ENCODE assay signal across 7 cellular contexts in genomic region chr20:5120189-5120484, GRCh38. TPM values are rescaled to one million over a fixed set of nuclear protein-coding genes. Genes with fewer than 3 reads are reported as not detected.
DNase-seq lines count a peak whose midpoint lies in the region; ATAC-seq and TF ChIP-seq lines count a peak whose summit lies in the region.

No MANE protein-coding gene starts in this region.

- H3K4me1 Mint-ChIP-seq in activated CD8-positive, alpha-beta T cell treated with anti-CD3 and anti-CD28 coated beads, Interleukin-2, amount 10 ng/mL, durations not matched to agents 7 days and 5 days (ENCODE audit: low read depth): peaks cover 68% of the 10 kb centered on the region
- peaks cover 5 to 23% of the 10 kb centered on the region in 2 donors for H3K4me1 Mint-ChIP-seq in stimulated activated naive B cell treated with anti-CD40 and anti-IgM and Interleukin-4, amounts not matched to agents 10 μg/mL and 1 μg/mL and 100 μg/mL, for 72 hours

- no peaks in the 10 kb centered on the region for H3K27me3 Mint-ChIP-seq in activated CD8-positive, alpha-beta T cell treated with anti-CD3 and anti-CD28 coated beads, Interleukin-2, amount 10 ng/mL, durations not matched to agents 7 days and 5 days (ENCODE audit: low read depth)
- no peaks in the 10 kb centered on the region for H3K27me3 Mint-ChIP-seq in stimulated activated naive B cell treated with anti-CD40 and anti-IgM and Interleukin-4, amounts not matched to agents 10 μg/mL and 1 μg/mL and 100 μg/mL, for 72 hours

- DNase-seq in activated CD8-positive, alpha-beta T cell treated with anti-CD3 and anti-CD28 coated beads, Interleukin-2, amount 10 ng/mL, durations not matched to agents 7 days and 5 days: no peak
- no peak for DNase-seq in stimulated activated naive B cell treated with anti-CD40 and anti-IgM and Interleukin-4, amounts not matched to agents 10 μg/mL and 1 μg/mL and 100 μg/mL, for 72 hours
- no peak for DNase-seq in activated CD4-positive, CD25-positive, alpha-beta regulatory T cell (lab: John Stamatoyannopoulos, UW)
- no peak for DNase-seq in cerebellum (ENCODE audit: low spot score)

- peak overlapping the region; percentile 91 for H3K4me3 Mint-ChIP-seq in activated CD8-positive, alpha-beta T cell treated with anti-CD3 and anti-CD28 coated beads, Interleukin-2, amount 10 ng/mL, durations not matched to agents 7 days and 5 days
- H3K4me3 Mint-ChIP-seq in stimulated activated naive B cell treated with anti-CD40 and anti-IgM and Interleukin-4, amounts not matched to agents 10 μg/mL and 1 μg/mL and 100 μg/mL, for 72 hours: peak overlapping the region; percentile 97

- POLR2A ChIA-PET in HEK293 (lab: Yijun Ruan, JAX): interaction anchor here (0.6 to 2.7 kb wide), 11 partner anchors 9 to 450 kb away, joined by 3 to 11 read pairs (median 5); no protein-coding TSS in a partner anchor
- POLR2A ChIA-PET in activated CD8-positive, alpha-beta T cell treated with anti-CD3 and anti-CD28 coated beads, Interleukin-2, amount 10 ng/mL, durations not matched to agents 7 days and 5 days (lab: Charles Lee): interaction anchor here (0.7 to 2.2 kb wide), 15 partner anchors 11 to 309 kb away, joined by 3 to 11 read pairs (median 4); no protein-coding TSS in a partner anchor

- H3K27ac Mint-ChIP-seq in activated CD8-positive, alpha-beta T cell treated with anti-CD3 and anti-CD28 coated beads, Interleukin-2, amount 10 ng/mL, durations not matched to agents 7 days and 5 days: peak overlapping the region; percentile 97
- H3K27ac Mint-ChIP-seq in stimulated activated naive B cell treated with anti-CD40 and anti-IgM and Interleukin-4, amounts not matched to agents 10 μg/mL and 1 μg/mL and 100 μg/mL, for 72 hours: peak overlapping the region; percentile 97

- H3K27ac ChIP-seq in HEK293 (ENCODE audit: extremely low read depth, low read depth, low read length): peak overlapping the region; percentile 97

- peak overlapping the region; percentile 86 for H3K9ac ChIP-seq in iPS-15b (ENCODE audit: low read depth, low read length)

- peaks cover 31 to 38% of the 10 kb centered on the region in 2 experiments for H3K36me3 ChIP-seq in HEK293 (ENCODE audit: control insufficient read depth in 2 of 2, insufficient read depth in 1 of 2, low read length in 2 of 2)
- peaks cover 23% of the 10 kb centered on the region for H3K36me3 ChIP-seq in iPS-15b (ENCODE audit: control insufficient read depth, insufficient read depth, low read length)

- H3K4me3 ChIP-seq in HEK293 (ENCODE audit: low read depth, low read length) (peak overlapping the region; percentile 51), iPS-15b (ENCODE audit: low read depth, low read length) (peak overlapping the region; percentile 75)

- peaks cover 9% of the 10 kb centered on the region; the same call in 1 of the 2 replicates for H3K4me1 ChIP-seq in HEK293 (ENCODE audit: control insufficient read depth, insufficient read depth, low read length)
- H3K4me1 ChIP-seq in iPS-15b (ENCODE audit: control insufficient read depth, insufficient read depth, low read length): no peaks in the 10 kb centered on the region

- TF ChIP-seq CTCF in HEK293 (tag by site-specific recombination; IDR thresholded peaks at IDR 0.05): no peak

- H3K9me3 ChIP-seq in HEK293 (ENCODE audit: control insufficient read depth, insufficient read depth, low read depth, low read length) (no peaks in the 10 kb centered on the region), iPS-15b (ENCODE audit: control insufficient read depth, insufficient read depth, low read length) (no peaks in the 10 kb centered on the region)

- H3K36me3 Mint-ChIP-seq in activated CD8-positive, alpha-beta T cell treated with anti-CD3 and anti-CD28 coated beads, Interleukin-2, amount 10 ng/mL, durations not matched to agents 7 days and 5 days (ENCODE audit: low read depth): peaks cover 50% of the 10 kb centered on the region
- H3K36me3 Mint-ChIP-seq in stimulated activated naive B cell treated with anti-CD40 and anti-IgM and Interleukin-4, amounts not matched to agents 10 μg/mL and 1 μg/mL and 100 μg/mL, for 72 hours: peaks cover 9 to 25% of the 10 kb centered on the region in 2 donors

- no peaks in the 10 kb centered on the region for H3K27me3 ChIP-seq in iPS-15b (ENCODE audit: control insufficient read depth, insufficient read depth, low read length)

- H3K9me3 Mint-ChIP-seq in activated CD8-positive, alpha-beta T cell treated with anti-CD3 and anti-CD28 coated beads, Interleukin-2, amount 10 ng/mL, durations not matched to agents 7 days and 5 days (ENCODE audit: insufficient read depth): no peaks in the 10 kb centered on the region
- H3K9me3 Mint-ChIP-seq in stimulated activated naive B cell treated with anti-CD40 and anti-IgM and Interleukin-4, amounts not matched to agents 10 μg/mL and 1 μg/mL and 100 μg/mL, for 72 hours: no peaks in the 10 kb centered on the region

- ATAC-seq in activated CD8-positive, alpha-beta T cell treated with anti-CD3 and anti-CD28 coated beads, Interleukin-2, amount 10 ng/mL, durations not matched to agents 7 days and 5 days: no peak
- no peak for ATAC-seq in stimulated activated naive B cell treated with anti-CD40 and anti-IgM and Interleukin-4, amounts not matched to agents 10 μg/mL and 1 μg/mL and 100 μg/mL, for 72 hours (replicated peaks)
- ATAC-seq in HG03520 (IDR thresholded peaks at IDR 0.05; ENCODE audit: unreplicated experiment): no peak

- CTCF ChIA-PET in HEK293 (lab: Yijun Ruan, JAX): interaction anchor here (0.7 to 2.7 kb wide), 7 partner anchors 9 to 394 kb away, joined by 3 to 17 read pairs (median 4); no protein-coding TSS in a partner anchor
- CTCF ChIA-PET in activated CD8-positive, alpha-beta T cell treated with anti-CD3 and anti-CD28 coated beads, Interleukin-2, amount 10 ng/mL, durations not matched to agents 7 days and 5 days (lab: Charles Lee): interaction anchor here (1.2 to 2.0 kb wide), 3 partner anchors 19 to 164 kb away, joined by 4 to 29 read pairs (median 7); no protein-coding TSS in a partner anchor

TF ChIP-seq in HEK293, 187 proteins besides CTCF, POLR2A, EP300 and RAD21:
- TF ChIP-seq EGR2 (tag by site-specific recombination; IDR thresholded peaks at IDR 0.05; ENCODE audit: low read depth): peak; percentile 1; the same call in 1 of the 2 replicates
- 0 out of 2 replicates have a peak, but pooled peaks have one; percentile 7 for TF ChIP-seq ZBTB17 (tag by site-specific recombination; IDR thresholded peaks at IDR 0.05)
- no peak for TF ChIP-seq KLF8 (tag by site-specific recombination; IDR thresholded peaks at IDR 0.05)
- peak; percentile 92 for TF ChIP-seq PRDM1 (tag by site-specific recombination; IDR thresholded peaks at IDR 0.05)
- 0 out of 2 replicates have a peak, but pooled peaks have one; percentile 13 for TF ChIP-seq ZNF558 (tag by site-specific recombination; IDR thresholded peaks at IDR 0.05)
- TF ChIP-seq ZFHX2 (tag by site-specific recombination; conservative IDR thresholded peaks at IDR 0.05): 0 out of 2 replicates have a peak, but pooled peaks have one; percentile 48

RNA-seq across cellular contexts. Expression of gene PCNA, which starts 0.4 kb away (rescaled TPM):
- total RNA-seq in activated CD8-positive, alpha-beta T cell treated with anti-CD3 and anti-CD28 coated beads, Interleukin-2, amount 10 ng/mL, durations not matched to agents 7 days and 5 days: 100 to 1,000 TPM; 607 to 613 TPM
- total RNA-seq in cerebellum: 52.4 TPM

RNA-seq across cellular contexts. Expression of gene CDS2, which starts 6.7 kb away (rescaled TPM):
- total RNA-seq in activated CD8-positive, alpha-beta T cell treated with anti-CD3 and anti-CD28 coated beads, Interleukin-2, amount 10 ng/mL, durations not matched to agents 7 days and 5 days: 10 to 100 TPM; 56.2 to 58.3 TPM
- total RNA-seq in cerebellum: 69.6 TPM

RNA-seq across cellular contexts. Expression of gene TMEM230, which starts 7.3 kb away (rescaled TPM):
- total RNA-seq in activated CD8-positive, alpha-beta T cell treated with anti-CD3 and anti-CD28 coated beads, Interleukin-2, amount 10 ng/mL, durations not matched to agents 7 days and 5 days: 10 to 100 TPM; 76.7 to 77.9 TPM
- total RNA-seq in cerebellum: 60.9 TPM

Comparison
In these comparisons a context has a peak if more than half of its experiments do, and no peak if none do; other contexts are left out.
1. RNA of gene PCNA, which starts 0.4 kb away (total RNA-seq): 607 to 613 TPM in activated CD8-positive, alpha-beta T cell treated with anti-CD3 and anti-CD28 coated beads, Interleukin-2, amount 10 ng/mL, durations not matched to agents 7 days and 5 days; 52.4 TPM in cerebellum (single experiment); every median in the first group is over 10 times any median in the second.